ENCODE assay signal across 32 cellular contexts in the genomic region with DNA sequence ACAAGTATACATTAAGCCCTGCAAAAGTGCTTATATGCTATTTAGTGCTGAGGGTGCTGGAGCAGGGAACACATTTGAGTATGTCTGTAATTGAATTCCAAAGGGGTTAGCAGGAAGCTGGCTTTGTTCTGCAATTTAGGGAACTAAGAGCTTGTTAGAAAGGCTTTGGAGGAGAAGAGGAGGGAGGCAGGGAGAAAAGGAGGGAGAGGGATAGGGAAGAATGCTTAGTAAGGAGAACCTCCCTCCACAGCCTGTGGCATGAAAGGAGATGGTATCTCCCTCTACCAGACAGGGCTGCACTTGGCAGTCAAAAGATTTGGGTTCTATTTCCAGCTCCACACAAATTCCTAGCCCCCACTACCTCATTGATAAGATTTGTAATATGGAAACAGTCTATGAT.
A peak's percentile ranks its signal among the peaks of the same experiment; 100 is the strongest.
DNase-seq lines count a peak whose midpoint lies in the region; ATAC-seq, FAIRE-seq and TF ChIP-seq lines count a peak whose summit lies in the region.
"Had no signal": no experiment of that assay in that cellular context is flagged by ENCODE, and none has a peak within 500 bp of the region (broad histone marks: within the 10 kb centered on the region; RNA-seq: fewer than 3 reads in every experiment).

No MANE protein-coding gene starts in this region.

- in situ Hi-C loops in K562 (cut with MboI): no loop called here

- POLR2A ChIA-PET in K562 (lab: Yijun Ruan, JAX): no interaction called here

- BruUV-seq in K562 (replicated peaks; lab: Mats Ljungman, UMichigan): no TSS peak

- FAIRE-seq in K562 (lab: Jason Lieb, UNC): no peak
- FAIRE-seq: colon, GM19239, H54, kidney had no signal

- TF ChIP-seq EP300 in K562 (IDR thresholded peaks at IDR 0.05; ENCODE audit: low read length): no peak

- ATAC-seq in K562 (no peak; the same call in 2 of the 3 replicates), GM19463 (IDR thresholded peaks at IDR 0.05; ENCODE audit: unreplicated experiment) (no peak)
- ATAC-seq: sciatic nerve; stimulated activated naive CD8-positive, alpha-beta T cell treated with anti-CD3 and anti-CD28 coated beads, Interleukin-15, Interleukin-2, amounts not matched to agents 100 U/mL and 50 U/mL, for 24 hours had no signal

- no peaks in the 10 kb centered on the region for H3K36me3 ChIP-seq in HUES64 (ENCODE audit: insufficient read depth, low read length)
- no peaks in the 10 kb centered on the region for H3K36me3 ChIP-seq in K562 (ENCODE audit: control insufficient read depth, insufficient read depth, low read length)
- H3K36me3 ChIP-seq: adrenal gland, Peyer's patch, SJCRH30, thoracic aorta, uterus had no signal

- H3K27ac ChIP-seq in HUES64 (ENCODE audit: low read depth, low read length) (peak overlapping the region; percentile 19; the same call in 1 of the 2 replicates), K562 (ENCODE audit: extremely low read depth, low read depth, low read length) (no peak overlapping the region)
- H3K27ac ChIP-seq: adrenal gland, foreskin keratinocyte, Peyer's patch, SJCRH30, thoracic aorta, uterus had no signal

- H3K9me1 ChIP-seq in K562 (ENCODE audit: control insufficient read depth, insufficient read depth, low read length): no peaks in the 10 kb centered on the region

- CTCF ChIA-PET in K562 (lab: Yijun Ruan, JAX; ENCODE audit: low intra/inter-chr PET ratio): no interaction called here

- peaks cover 40% of the 10 kb centered on the region for H3K4me1 ChIP-seq in HUES64 (ENCODE audit: insufficient read depth, low read length)
- no peaks in the 10 kb centered on the region; a peak in 3 of 5 replicates for H3K4me1 ChIP-seq in K562 (replicated peaks in 1 of 2; ENCODE audit: control insufficient read depth in 2 of 2, insufficient read depth in 2 of 2, low read length in 2 of 2)
- H3K4me1 ChIP-seq: adrenal gland, foreskin keratinocyte, Peyer's patch, SJCRH30, uterus had no signal

- intact Hi-C loops in K562 (cut with micrococcal nuclease): no loop called here

- no peak overlapping the region for H3K4me2 ChIP-seq in K562 (ENCODE audit: insufficient read depth, low read length)
- H3K4me2 ChIP-seq: hepatocyte had no signal

- no peak overlapping the region for H2AFZ ChIP-seq in K562 (ENCODE audit: low read depth, low read length)
- H2AFZ ChIP-seq: hepatocyte had no signal

- no peak for TF ChIP-seq POLR2A in K562 (conservative IDR thresholded peaks at IDR 0.05)

- H3K9me3 ChIP-seq in HUES64 (ENCODE audit: insufficient read depth, low read depth, low read length): no peaks in the 10 kb centered on the region
- H3K9me3 ChIP-seq in K562 (replicated peaks; ENCODE audit: control insufficient read depth, insufficient read depth, low read depth, low read length): no peaks in the 10 kb centered on the region
- H3K9me3 ChIP-seq: adrenal gland, Peyer's patch, SJCRH30, thoracic aorta, uterus had no signal

- H3K27me3 ChIP-seq in HUES64 (ENCODE audit: insufficient read depth, low read length) (peaks cover 61% of the 10 kb centered on the region), K562 (ENCODE audit: control insufficient read depth in 2 of 2, insufficient read depth in 2 of 2, low read length in 2 of 2) (no peaks in the 10 kb centered on the region; a peak in 1 of 5 replicates)
- H3K27me3 ChIP-seq: adrenal gland, hepatocyte, Peyer's patch, SJCRH30, uterus had no signal

- DNase-seq in ELF-1 (ENCODE audit: low read depth, low spot score) (peak; percentile 68), K562 (ENCODE audit: extremely low read depth in 1 of 4, low spot score in 3 of 4) (no peak), left kidney (ENCODE audit: low read depth, low spot score) (peak; percentile 18), NCI-H1048 (lab: John Stamatoyannopoulos, UW) (no peak), foreskin melanocyte (no peak)
- DNase-seq: activated CD4-positive, alpha-beta T cell treated with anti-CD3 and anti-CD28 coated beads for 4 hours; activated naive CD4-positive, alpha-beta T cell; activated T-cell treated with anti-CD3 and anti-CD28 coated beads, Interleukin-2, amount 50 U/mL, for 24 hours; adrenal gland; effector CD8-positive, alpha-beta T cell; erythroblast; kidney; NCI-H1105; NCI-H2029; NCI-H446 treated with DMSO at 0.1 percent for 48 hours; nephron progenitor cell; NK-92 treated with Interleukin-12 subunit alpha and Interleukin-12 subunit beta, amount 100 ng/mL, for 24 hours; Peyer's patch; posterior cingulate gyrus; SJCRH30; stimulated activated naive CD8-positive, alpha-beta T cell treated with anti-CD3 and anti-CD28 coated beads, Interleukin-15, Interleukin-2, amounts not matched to agents 100 U/mL and 50 U/mL, for 24 hours; uterus had no signal

- H3K4me3 ChIP-seq in HUES64 (ENCODE audit: low read length) (no peak overlapping the region), K562 (no peak overlapping the region)
- H3K4me3 ChIP-seq: adrenal gland, hepatocyte, lung, Peyer's patch, SJCRH30, thoracic aorta, uterus had no signal

- H3K79me2 ChIP-seq in K562 (ENCODE audit: control insufficient read depth, insufficient read depth, low read length): no peaks in the 10 kb centered on the region

- H4K20me1 ChIP-seq in K562 (replicated peaks; ENCODE audit: control insufficient read depth, insufficient read depth, low read length): no peaks in the 10 kb centered on the region

- TF ChIP-seq CTCF in K562 (IDR thresholded peaks at IDR 0.05 in 2 of 3, conservative IDR thresholded peaks at IDR 0.05 in 1 of 3; ENCODE audit: insufficient read depth in 2 of 3, low read depth in 1 of 3, low read length in 3 of 3): no peak

- H3K9ac ChIP-seq in HUES64 (ENCODE audit: low read depth, low read length) (peak overlapping the region; percentile 19; the same call in 1 of the 2 replicates), K562 (ENCODE audit: insufficient read depth in 1 of 2, low read depth in 2 of 2, low read length in 2 of 2) (no peak overlapping the region)

- no peak for TF ChIP-seq RAD21 in K562 (CRISPR knock-in tag; conservative IDR thresholded peaks at IDR 0.05 in 1 of 2, IDR thresholded peaks at IDR 0.05 in 1 of 2)

TF ChIP-seq in K562, 482 proteins besides CTCF, POLR2A, EP300 and RAD21:
- TF ChIP-seq TCF3 (CRISPR knock-in tag; IDR thresholded peaks at IDR 0.05) (0 out of 2 replicates have a peak, but pooled peaks have one; percentile 10), ZNF518B (CRISPR knock-in tag; IDR thresholded peaks at IDR 0.05) (no peak), NR2F6 (CRISPR knock-in tag; IDR thresholded peaks at IDR 0.05) (no peak), MAFG (tag; conservative IDR thresholded peaks at IDR 0.05) (peak; percentile 24; the same call in 1 of the 2 replicates), ZNF589 (CRISPR knock-in tag; IDR thresholded peaks at IDR 0.05; ENCODE audit: low read depth) (no peak), UBTF (IDR thresholded peaks at IDR 0.05; ENCODE audit: borderline replicate concordance in 1 of 2, low read depth in 2 of 2, low read length in 2 of 2) (no peak), CBFA2T3 (IDR thresholded peaks at IDR 0.05) (peak; percentile 27; the same call in 1 of the 2 replicates)
- TF ChIP-seq, protein P1, sequence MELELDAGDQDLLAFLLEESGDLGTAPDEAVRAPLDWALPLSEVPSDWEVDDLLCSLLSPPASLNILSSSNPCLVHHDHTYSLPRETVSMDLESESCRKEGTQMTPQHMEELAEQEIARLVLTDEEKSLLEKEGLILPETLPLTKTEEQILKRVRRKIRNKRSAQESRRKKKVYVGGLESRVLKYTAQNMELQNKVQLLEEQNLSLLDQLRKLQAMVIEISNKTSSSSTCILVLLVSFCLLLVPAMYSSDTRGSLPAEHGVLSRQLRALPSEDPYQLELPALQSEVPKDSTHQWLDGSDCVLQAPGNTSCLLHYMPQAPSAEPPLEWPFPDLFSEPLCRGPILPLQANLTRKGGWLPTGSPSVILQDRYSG (tag; conservative IDR thresholded peaks at IDR 0.05; ENCODE audit: low read depth): no peak

Comparison
In these comparisons a context has a peak if more than half of its experiments do, and no peak if none do; other contexts are left out.
1. DNase-seq: peak in ELF-1 (single experiment) and left kidney (single experiment); none in K562 (0 of 4), NCI-H1048 (single experiment) and foreskin melanocyte (single experiment).